In genomic region chr5:14035859-14036440, GRCh38 we compare ENCODE assay signal across 8 cellular contexts.
A peak's percentile ranks its signal among the peaks of the same experiment; 100 is the strongest.
DNase-seq lines count a peak whose midpoint lies in the region; ATAC-seq and TF ChIP-seq lines count a peak whose summit lies in the region.

No MANE protein-coding gene starts in this region.

- peaks cover 20% of the 10 kb centered on the region for H3K4me1 ChIP-seq in body of pancreas

- peak; percentile 91 for ATAC-seq in body of pancreas
- no peak for ATAC-seq in GM21423 (IDR thresholded peaks at IDR 0.05; ENCODE audit: unreplicated experiment)
- ATAC-seq in GM21786 (IDR thresholded peaks at IDR 0.05; ENCODE audit: unreplicated experiment), result no peak

- CTCF ChIA-PET in GM10248 (lab: Yijun Ruan, JAX), result interaction anchor here (1.2 to 1.3 kb wide), 2 partner anchors 29 to 48 kb away, joined by 3 read pairs; no protein-coding TSS in a partner anchor

- intact Hi-C loops in body of pancreas (cut with DNase I), result no loop called here

- no peak overlapping the region for H3K4me3 ChIP-seq in MG63
- no peak overlapping the region for H3K4me3 ChIP-seq in body of pancreas

- POLR2A ChIA-PET in GM10248 (lab: Yijun Ruan, JAX), result no interaction called here

- peak overlapping the region; percentile 29 to 84 (median 78) for H3K27ac ChIP-seq in body of pancreas

- peak in 2 of 3 donors; percentile 37 to 58 for TF ChIP-seq POLR2A in body of pancreas (IDR thresholded peaks at IDR 0.05)

- 6 to 7% methylated on average over 9 of the region's 9 CpGs for WGBS in body of pancreas, 2 donors

- no peak for TF ChIP-seq CTCF in GM10248 (IDR thresholded peaks at IDR 0.05; ENCODE audit: control extremely low read depth, extremely low read depth, low read depth, missing control alignments)
- no peak for TF ChIP-seq CTCF in body of pancreas (IDR thresholded peaks at IDR 0.05)

- H3K36me3 ChIP-seq in MG63, result no peaks in the 10 kb centered on the region
- H3K36me3 ChIP-seq in body of pancreas (replicated peaks in 1 of 2; ENCODE audit: insufficient read depth in 1 of 2, low read depth in 2 of 2), result no peaks in the 10 kb centered on the region

- no peaks in the 10 kb centered on the region for H3K27me3 ChIP-seq in MG63
- H3K27me3 ChIP-seq in body of pancreas, result no peaks in the 10 kb centered on the region

- peak; percentile 19 for DNase-seq in GM10248 (ENCODE audit: extremely low spot score)
- DNase-seq in MG63, result peak; percentile 96
- peak; percentile 44 to 76 (median 50) for DNase-seq in body of pancreas
- DNase-seq in iris pigment epithelial cell (ENCODE audit: low read depth), result peak; percentile 99
- DNase-seq in superior temporal gyrus (ENCODE audit: extremely low spot score), result peak; percentile 49
- no peak for DNase-seq in stimulated activated naive CD4-positive, alpha-beta T cell (lab: John Stamatoyannopoulos, UW)

- H3K9me3 ChIP-seq in MG63, result no peaks in the 10 kb centered on the region
- H3K9me3 ChIP-seq in body of pancreas, result no peaks in the 10 kb centered on the region

Comparison
In these comparisons a context has a peak if more than half of its experiments do, and no peak if none do; other contexts are left out.
1. DNase-seq: peak in GM10248 (single experiment), MG63 (single experiment), body of pancreas (4 of 4), iris pigment epithelial cell (single experiment) and superior temporal gyrus (single experiment); none in stimulated activated naive CD4-positive, alpha-beta T cell (0 of 6).